In genomic region chr5:145244251-145244650, GRCh38 we compare ENCODE assay signal across 16 cellular contexts.
DNase-seq lines count a peak whose midpoint lies in the region; ATAC-seq, FAIRE-seq and TF ChIP-seq lines count a peak whose summit lies in the region.
"Had no signal": no experiment of that assay in that cellular context is flagged by ENCODE, and none has a peak within 500 bp of the region (broad histone marks: within the 10 kb centered on the region; RNA-seq: fewer than 3 reads in every experiment).

No MANE protein-coding gene starts in this region.

- H3K4me3 ChIP-seq in ACC112 (ENCODE audit: low read depth, low read length) (no peak overlapping the region), osteoblast (ENCODE audit: insufficient read depth, low read length) (no peak overlapping the region), kidney (ENCODE audit: low read length in 2 of 2) (no peak overlapping the region), uterus (no peak overlapping the region)

- peak; percentile 21 for DNase-seq in LHCN-M2 (ENCODE audit: low read depth)
- peak; percentile 5 for DNase-seq in dermis blood vessel endothelial cell
- DNase-seq in osteoblast (ENCODE audit: insufficient read length, low spot score, missing footprints), result no peak
- no peak for DNase-seq in NCI-H524 treated with DMSO at 0.1 percent for 48 hours (lab: John Stamatoyannopoulos, UW)
- no peak for DNase-seq in kidney
- DNase-seq in left colon, result no peak
- DNase-seq in uterus, result no peak
- DNase-seq: COR-L47, Karpas-422, NCI-H1105 treated with DMSO at 0.1 percent for 48 hours, NCI-H1694 treated with DMSO at 0.1 percent for 48 hours, NCI-H2107, NCI-H2227 treated with DMSO at 0.1 percent for 48 hours, NCI-H524 had no signal

- H4K20me1 ChIP-seq in osteoblast (ENCODE audit: insufficient read depth, low read length), result no peaks in the 10 kb centered on the region

- TF ChIP-seq CTCF in osteoblast (IDR thresholded peaks at IDR 0.05; ENCODE audit: extremely low read depth, low read depth, low read length) (no peak), kidney (IDR thresholded peaks at IDR 0.05; ENCODE audit: borderline replicate concordance, extremely low read depth, insufficient read depth) (no peak), uterus (IDR thresholded peaks at IDR 0.05) (no peak)

- H3K9ac ChIP-seq in kidney (ENCODE audit: low read length in 2 of 2), result no peak overlapping the region

- H3K27me3 ChIP-seq in ACC112 (ENCODE audit: insufficient read depth, low read length), result no peaks in the 10 kb centered on the region
- H3K27me3 ChIP-seq in osteoblast (ENCODE audit: insufficient read depth, low read length), result no peaks in the 10 kb centered on the region
- no peaks in the 10 kb centered on the region for H3K27me3 ChIP-seq in uterus

- no peaks in the 10 kb centered on the region for H3K79me2 ChIP-seq in ACC112 (ENCODE audit: control insufficient read depth, insufficient read depth, low read length, unreplicated experiment)
- no peaks in the 10 kb centered on the region for H3K79me2 ChIP-seq in osteoblast (ENCODE audit: insufficient read depth, low read length)

- H2AFZ ChIP-seq in ACC112 (ENCODE audit: low read length, unreplicated experiment) (no peak overlapping the region), osteoblast (ENCODE audit: low read length) (peak overlapping the region; percentile 49)

- H3K4me1 ChIP-seq in ACC112 (ENCODE audit: control insufficient read depth, insufficient read depth, low read length, unreplicated experiment) (peaks cover 46% of the 10 kb centered on the region), osteoblast (ENCODE audit: insufficient read depth, low read length) (peaks cover 40% of the 10 kb centered on the region), kidney (ENCODE audit: control insufficient read depth in 1 of 2, insufficient read depth in 1 of 2, low read depth in 1 of 2, low read length in 2 of 2) (no peaks in the 10 kb centered on the region), uterus (no peaks in the 10 kb centered on the region)

- no peak for FAIRE-seq in kidney (lab: Jason Lieb, UNC)
- FAIRE-seq: H1 had no signal

- H3K27ac ChIP-seq in ACC112 (ENCODE audit: low read depth, low read length) (peak overlapping the region; percentile 98), osteoblast (ENCODE audit: low read depth, low read length) (peak overlapping the region; percentile 92), kidney (ENCODE audit: low read depth in 2 of 2, low read length in 2 of 2) (no peak overlapping the region), uterus (no peak overlapping the region)

- peak overlapping the region; percentile 30 for H3K4me2 ChIP-seq in osteoblast (ENCODE audit: insufficient read depth, low read length)

- no peak for ATAC-seq in left colon

- H3K36me3 ChIP-seq in ACC112 (ENCODE audit: insufficient read depth, low read length), result no peaks in the 10 kb centered on the region
- no peaks in the 10 kb centered on the region for H3K36me3 ChIP-seq in osteoblast (ENCODE audit: insufficient read depth, low read length)
- H3K36me3 ChIP-seq in kidney (ENCODE audit: control insufficient read depth in 1 of 2, insufficient read depth in 2 of 2, low read length in 2 of 2), result no peaks in the 10 kb centered on the region
- H3K36me3 ChIP-seq in uterus, result no peaks in the 10 kb centered on the region

- no peak for TF ChIP-seq POLR2A in uterus (IDR thresholded peaks at IDR 0.05)

- no peaks in the 10 kb centered on the region for H3K9me3 ChIP-seq in osteoblast (ENCODE audit: low read depth, low read length)
- H3K9me3 ChIP-seq in kidney (ENCODE audit: control insufficient read depth in 1 of 2, low read length in 2 of 2), result no peaks in the 10 kb centered on the region
- no peaks in the 10 kb centered on the region for H3K9me3 ChIP-seq in uterus

- intact Hi-C loops in kidney (cut with DNase I) (no loop called here), left colon (cut with DNase I, micrococcal nuclease) (no loop called here), uterus (cut with DNase I; ENCODE audit: low total_unique reads) (no loop called here)

Comparison
In these comparisons a context has a peak if more than half of its experiments do, and no peak if none do; other contexts are left out.
1. H3K27ac ChIP-seq: peak in ACC112 (single experiment) and osteoblast (single experiment); none in kidney (0 of 2) and uterus (0 of 2).
2. DNase-seq: peak in LHCN-M2 (single experiment) and dermis blood vessel endothelial cell (single experiment); none in osteoblast (single experiment), NCI-H524 treated with DMSO at 0.1 percent for 48 hours (single experiment), kidney (single experiment), left colon (0 of 2) and uterus (0 of 2).